Comparison of ENCODE assay signal across 6 cellular contexts in genomic region chr14:20427231-20428009, GRCh38. TPM values are rescaled to one million over a fixed set of nuclear protein-coding genes. Genes with fewer than 3 reads are reported as not detected.
DNase-seq lines count a peak whose midpoint lies in the region; ATAC-seq lines count a peak whose summit lies in the region.

No MANE protein-coding gene starts in this region.

- ATAC-seq in GM19397 (IDR thresholded peaks at IDR 0.05; ENCODE audit: unreplicated experiment) = peak; percentile 65

- peak; percentile 73 for DNase-seq in AG08396 (ENCODE audit: low spot score)
- peak; percentile 96 for DNase-seq in KBM-7
- peak in 1 of 61 donors; percentile 0 for DNase-seq in caudate nucleus (lab: John Stamatoyannopoulos, UW)
- DNase-seq in NCI-H1930 (lab: John Stamatoyannopoulos, UW) = no peak

- no peaks in the 10 kb centered on the region for H3K36me3 ChIP-seq in skeletal muscle satellite cell (ENCODE audit: insufficient read depth, low read length)

- H3K27ac ChIP-seq in caudate nucleus (ENCODE audit: low read depth, low read length) = peak overlapping the region; percentile 52

- H3K4me2 ChIP-seq in skeletal muscle satellite cell (ENCODE audit: low read length) = peak overlapping the region; percentile 13

- H3K4me3 ChIP-seq in skeletal muscle satellite cell (ENCODE audit: low read length) = no peak overlapping the region

- in situ Hi-C loops in KBM-7 (cut with MboI; ENCODE audit: low pct_unique_long_range_greater_than_20kb, low sequenced_read_pairs) = no loop called here

- H3K9ac ChIP-seq in skeletal muscle satellite cell (ENCODE audit: low read depth, low read length) = no peak overlapping the region

- H3K4me1 ChIP-seq in skeletal muscle satellite cell (ENCODE audit: control insufficient read depth, insufficient read depth, low read length) = peaks cover 9% of the 10 kb centered on the region

- peaks cover 5% of the 10 kb centered on the region for H3K27me3 ChIP-seq in skeletal muscle satellite cell (ENCODE audit: control insufficient read depth, insufficient read depth, low read length)

- H3K9me3 ChIP-seq in skeletal muscle satellite cell (replicated peaks; ENCODE audit: low read length) = no peaks in the 10 kb centered on the region

RNA-seq across cellular contexts. Expression of gene KLHL33, which starts 8.5 kb away (rescaled TPM):
- total RNA-seq in skeletal muscle satellite cell (2012; rRNA removed) = under 0.01 and 0.25 TPM in 2 replicates

RNA-seq across cellular contexts. Expression of gene TEP1, which starts 14.1 kb away (rescaled TPM):
- 12.2 and 16.8 TPM in 2 replicates for total RNA-seq in skeletal muscle satellite cell (2012; rRNA removed)

RNA-seq across cellular contexts. Expression of gene OSGEP, which starts 27.2 kb away (rescaled TPM):
- total RNA-seq in skeletal muscle satellite cell (2012; rRNA removed) = 26.4 and 28.2 TPM in 2 replicates

RNA-seq across cellular contexts. Expression of gene APEX1, which starts 27.6 kb away (rescaled TPM):
- 35.7 and 37.8 TPM in 2 replicates for total RNA-seq in skeletal muscle satellite cell (2012; rRNA removed)

RNA-seq across cellular contexts. Expression of gene PIP4P1, which starts 33.8 kb away (rescaled TPM):
- total RNA-seq in skeletal muscle satellite cell (2012; rRNA removed) = 16.6 and 20.0 TPM in 2 replicates

Comparison
In these comparisons a context has a peak if more than half of its experiments do, and no peak if none do; other contexts are left out.
1. DNase-seq: peak in AG08396 (single experiment) and KBM-7 (single experiment); none in NCI-H1930 (0 of 2).